In the genomic region with DNA sequence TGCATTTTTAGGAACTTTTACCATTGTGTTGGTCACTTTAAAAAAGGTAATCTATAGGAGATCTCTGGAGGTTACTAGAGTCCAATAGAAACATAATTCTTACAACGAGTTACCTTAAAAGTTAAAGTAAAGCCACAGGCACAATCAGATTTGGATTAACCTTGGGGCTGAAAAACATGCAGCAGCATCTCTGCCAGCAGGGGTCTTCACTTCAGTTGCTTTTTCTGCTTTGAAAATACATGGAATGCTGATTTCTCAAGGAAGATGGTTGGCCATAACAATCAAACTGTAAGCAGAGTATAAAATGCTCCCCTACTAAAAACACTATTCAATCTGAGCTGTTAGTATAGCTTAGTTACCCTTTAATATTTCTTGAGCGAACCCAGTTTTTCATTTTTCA, we compare ENCODE assay signal across 17 cellular contexts.
DNase-seq lines count a peak whose midpoint lies in the region; ATAC-seq and TF ChIP-seq lines count a peak whose summit lies in the region.
"Had no signal": no experiment of that assay in that cellular context is flagged by ENCODE, and none has a peak within 500 bp of the region (broad histone marks: within the 10 kb centered on the region; RNA-seq: fewer than 3 reads in every experiment).

No MANE protein-coding gene starts in this region.

- no peaks in the 10 kb centered on the region for H4K20me1 ChIP-seq in GM23338 (replicated peaks; ENCODE audit: insufficient read depth)

- H3K36me3 Mint-ChIP-seq in GM23338 (ENCODE audit: low read depth): no peaks in the 10 kb centered on the region
- H3K36me3 Mint-ChIP-seq: CD8-positive, alpha-beta T cell had no signal

- H2AFZ ChIP-seq in GM23338: no peak overlapping the region

- no peak overlapping the region for H3K27ac Mint-ChIP-seq in GM23338
- H3K27ac Mint-ChIP-seq: CD8-positive, alpha-beta T cell; HFFc6 had no signal

- no peaks in the 10 kb centered on the region for H3K27me3 Mint-ChIP-seq in GM23338 (ENCODE audit: insufficient read depth, low read depth, poor library complexity)

- H3K79me2 ChIP-seq in GM23338 (replicated peaks; ENCODE audit: insufficient read depth): no peaks in the 10 kb centered on the region

- H3K9me3 ChIP-seq in AG04450 (ENCODE audit: control insufficient read depth, insufficient read depth, low read length) (no peaks in the 10 kb centered on the region), WERI-Rb-1 (ENCODE audit: severe bottlenecking) (no peaks in the 10 kb centered on the region)

- no peak for ATAC-seq in GM23338
- ATAC-seq in GM19463 (IDR thresholded peaks at IDR 0.05; ENCODE audit: unreplicated experiment): no peak
- ATAC-seq: CD8-positive, alpha-beta T cell; K562; Panc1 had no signal

- DNase-seq in AG04450 (ENCODE audit: low read depth, low spot score) (no peak), GM23338 (ENCODE audit: low spot score) (peak; percentile 18), WERI-Rb-1 (no peak), iPS-NIHi7 (ENCODE audit: extremely low spot score) (peak; percentile 15), iPS-NIHi11 (ENCODE audit: low spot score) (no peak), cerebellar nuclear complex (lab: John Stamatoyannopoulos, UW) (no peak)
- DNase-seq: CD8-positive, alpha-beta T cell; HFFc6; NCI-H1048; NCI-H1436 treated with DMSO at 0.1 percent for 48 hours; NCI-H2029 treated with DMSO at 0.1 percent for 48 hours; NCI-H510A; NCI-H774; Right ventricle myocardium superior had no signal

- H3K9me3 Mint-ChIP-seq in GM23338: no peaks in the 10 kb centered on the region
- H3K9me3 Mint-ChIP-seq: CD8-positive, alpha-beta T cell; HFFc6 had no signal

- POLR2A ChIA-PET in AG04450 (lab: Yijun Ruan, JAX): no interaction called here

- H3K27me3 ChIP-seq in AG04450 (ENCODE audit: control insufficient read depth, insufficient read depth, low read length) (no peaks in the 10 kb centered on the region), GM23338 (ENCODE audit: insufficient read depth) (no peaks in the 10 kb centered on the region), WERI-Rb-1 (ENCODE audit: insufficient read depth, low read depth, severe bottlenecking) (no peaks in the 10 kb centered on the region)

- CTCF ChIA-PET in AG04450 (lab: Charles Lee): no interaction called here

- no peaks in the 10 kb centered on the region for H3K9me2 ChIP-seq in GM23338 (ENCODE audit: insufficient read depth)

- H3K4me3 Mint-ChIP-seq in GM23338: no peak overlapping the region
- H3K4me3 Mint-ChIP-seq: CD8-positive, alpha-beta T cell; HFFc6 had no signal

- no peaks in the 10 kb centered on the region for H3K4me1 ChIP-seq in GM23338 (ENCODE audit: insufficient read depth)

- peaks cover 8% of the 10 kb centered on the region; the same call in 1 of the 3 replicates for H3K4me1 Mint-ChIP-seq in GM23338

- no peak overlapping the region for H3K4me2 ChIP-seq in GM23338

- H3F3A ChIP-seq in GM23338 (replicated peaks; ENCODE audit: low read depth): no peaks in the 10 kb centered on the region

- H3K4me3 ChIP-seq in AG04450 (ENCODE audit: low read depth, low read length) (no peak overlapping the region), GM23338 (no peak overlapping the region), WERI-Rb-1 (ENCODE audit: low read depth, low read length) (no peak overlapping the region)
- H3K4me3 ChIP-seq: K562 had no signal

- TF ChIP-seq CTCF in AG04450 (IDR thresholded peaks at IDR 0.05; ENCODE audit: low read depth, low read length) (peak; percentile 29), GM23338 (conservative IDR thresholded peaks at IDR 0.05; ENCODE audit: low read depth in 2 of 2) (peak; percentile 25 to 28; a peak in 3 of 4 replicates), WERI-Rb-1 (IDR thresholded peaks at IDR 0.05; ENCODE audit: low read depth, low read length) (peak; percentile 21; the same call in 1 of the 2 replicates)

- H3K27ac ChIP-seq in AG04450 (ENCODE audit: low read depth, low read length) (no peak overlapping the region), GM23338 (ENCODE audit: low read depth) (no peak overlapping the region), WERI-Rb-1 (no peak overlapping the region)

- H3K36me3 ChIP-seq in GM23338 (ENCODE audit: insufficient read depth): no peaks in the 10 kb centered on the region
- no peaks in the 10 kb centered on the region for H3K36me3 ChIP-seq in WERI-Rb-1

TF ChIP-seq in GM23338, 12 proteins besides CTCF, POLR2A, EP300 and RAD21:
- TF ChIP-seq ZNF114 (CRISPR knock-in tag; IDR thresholded peaks at IDR 0.05) (no peak), JUNB (IDR thresholded peaks at IDR 0.05; ENCODE audit: unreplicated experiment) (no peak), NANOG (IDR thresholded peaks at IDR 0.05; ENCODE audit: borderline replicate concordance) (no peak)
- TF ChIP-seq, protein P1, sequence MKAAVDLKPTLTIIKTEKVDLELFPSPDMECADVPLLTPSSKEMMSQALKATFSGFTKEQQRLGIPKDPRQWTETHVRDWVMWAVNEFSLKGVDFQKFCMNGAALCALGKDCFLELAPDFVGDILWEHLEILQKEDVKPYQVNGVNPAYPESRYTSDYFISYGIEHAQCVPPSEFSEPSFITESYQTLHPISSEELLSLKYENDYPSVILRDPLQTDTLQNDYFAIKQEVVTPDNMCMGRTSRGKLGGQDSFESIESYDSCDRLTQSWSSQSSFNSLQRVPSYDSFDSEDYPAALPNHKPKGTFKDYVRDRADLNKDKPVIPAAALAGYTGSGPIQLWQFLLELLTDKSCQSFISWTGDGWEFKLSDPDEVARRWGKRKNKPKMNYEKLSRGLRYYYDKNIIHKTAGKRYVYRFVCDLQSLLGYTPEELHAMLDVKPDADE (IDR thresholded peaks at IDR 0.05): no peak

Comparison
In these comparisons a context has a peak if more than half of its experiments do, and no peak if none do; other contexts are left out.
1. DNase-seq: peak in GM23338 (single experiment) and iPS-NIHi7 (single experiment); none in AG04450 (single experiment), WERI-Rb-1 (single experiment), iPS-NIHi11 (single experiment) and cerebellar nuclear complex (0 of 2).
2. Peak in every context shown above with its lines, with median percentiles within 50 percentile points of each other: CTCF ChIP-seq.